8 cellular contexts compared by ENCODE assay signal in genomic region chr4:48683784-48684666, GRCh38.
DNase-seq lines count a peak whose midpoint lies in the region; ATAC-seq, FAIRE-seq and TF ChIP-seq lines count a peak whose summit lies in the region.

No MANE protein-coding gene starts in this region.

- no peaks in the 10 kb centered on the region for H3K27me3 Mint-ChIP-seq in osteocyte (ENCODE audit: unreplicated experiment)

- TF ChIP-seq POLR2A in GM12878 (IDR thresholded peaks at IDR 0.05; ENCODE audit: low read depth, low read length) = no peak

- H3K27ac Mint-ChIP-seq in osteocyte (ENCODE audit: unreplicated experiment) = no peak overlapping the region

- RAD21 ChIA-PET in GM12878 (lab: Charles Lee; ENCODE audit: unreplicated experiment) = interaction anchor here (0.6 to 1.1 kb wide), 3 partner anchors 14 to 153 kb away, joined by 3 to 6 read pairs (median 5); no protein-coding TSS in a partner anchor

- no peak overlapping the region for H3K27ac ChIP-seq in GM12878 (ENCODE audit: control insufficient read depth, insufficient read depth)
- H3K27ac ChIP-seq in foreskin keratinocyte = no peak overlapping the region

- H3K4me3 ChIP-seq in GM12878 = no peak overlapping the region

- H3K4me1 ChIP-seq in GM12878 (ENCODE audit: control insufficient read depth, insufficient read depth, low read length) = peaks cover 13% of the 10 kb centered on the region
- H3K4me1 ChIP-seq in foreskin keratinocyte = no peaks in the 10 kb centered on the region

- WGBS in GM12878 (ENCODE audit: insufficient coverage, insufficient replicate concordance, low lambda C conversion rate, missing lambda C conversion rate) = 0% methylated on average over 1 of the region's 1 CpG

- POLR2A ChIA-PET in GM12878 (lab: Charles Lee) = no interaction called here

- peaks cover 19% of the 10 kb centered on the region for H3K79me2 ChIP-seq in GM12878 (ENCODE audit: control insufficient read depth, insufficient read depth, low read length)

- no peaks in the 10 kb centered on the region for H3K9me3 ChIP-seq in GM12878 (replicated peaks; ENCODE audit: control insufficient read depth, insufficient read depth, low read length)

- BruUV-seq in GM12878 (replicated peaks; lab: Mats Ljungman, UMichigan) = no TSS peak

- 0 out of 2 replicates have a peak overlapping the region, but pooled peaks have one; percentile 17 for H3K4me2 ChIP-seq in GM12878 (ENCODE audit: control insufficient read depth, insufficient read depth)

- no peak for DNase-seq in GM12878 (ENCODE audit: low read depth, low spot score)
- no peak for DNase-seq in hippocampal formation (lab: John Stamatoyannopoulos, UW)
- no peak for DNase-seq in osteocyte (ENCODE audit: extremely low spot score, unreplicated experiment)
- no peak for DNase-seq in foreskin keratinocyte
- DNase-seq in stimulated activated CD4-positive, alpha-beta T cell treated with anti-CD3 and anti-CD28 coated beads, Interleukin-4, amount 100 ng/mL, for 4 hours = no peak

- H3K36me3 ChIP-seq in GM12878 (ENCODE audit: control insufficient read depth in 2 of 2, insufficient read depth in 2 of 2, low read length in 1 of 2) = 0 out of 4 replicates have a peak, but pooled peaks cover 0 to 3% of the 10 kb centered on the region in 2 experiments

- no peaks in the 10 kb centered on the region for H4K20me1 ChIP-seq in GM12878 (ENCODE audit: control insufficient read depth, insufficient read depth)

- H3K9ac ChIP-seq in GM12878 (ENCODE audit: control insufficient read depth, insufficient read depth, low read length) = no peak overlapping the region

- intact Hi-C loops in GM12878 (cut with micrococcal nuclease; ENCODE audit: unreplicated experiment) = loop anchor here (5.0 kb wide), 2 partner anchors 93 to 223 kb away; partner anchors contain the start of gene OCIAD2

- CTCF ChIA-PET in GM12878 (lab: Yijun Ruan, JAX) = interaction anchor here (0.9 to 1.8 kb wide), 3 partner anchors 49 to 261 kb away, joined by 3 to 9 read pairs (median 4); no protein-coding TSS in a partner anchor

- no peak for TF ChIP-seq CTCF in GM12878 (IDR thresholded peaks at IDR 0.05 in 2 of 3, conservative IDR thresholded peaks at IDR 0.05 in 1 of 3; ENCODE audit: control insufficient read depth in 2 of 3, extremely low read depth in 1 of 3, insufficient read depth in 1 of 3, low read depth in 3 of 3, low read length in 3 of 3)
- no peak for TF ChIP-seq CTCF in osteocyte (IDR thresholded peaks at IDR 0.05)
- TF ChIP-seq CTCF in foreskin keratinocyte (conservative IDR thresholded peaks at IDR 0.05) = no peak

- H3K9me3 Mint-ChIP-seq in osteocyte (ENCODE audit: unreplicated experiment) = no peaks in the 10 kb centered on the region

- SMC1A ChIA-PET in GM12878 (lab: Charles Lee; ENCODE audit: uncharacterized antibody, unreplicated experiment) = interaction anchor here (1.0 to 1.3 kb wide), 3 partner anchors 9 to 48 kb away, joined by 3 to 8 read pairs (median 3); no protein-coding TSS in a partner anchor

- H3K27me3 ChIP-seq in GM12878 (replicated peaks in 1 of 2; ENCODE audit: control insufficient read depth in 2 of 2, insufficient read depth in 2 of 2, low read length in 1 of 2) (no peaks in the 10 kb centered on the region), foreskin keratinocyte (no peaks in the 10 kb centered on the region)

- TF ChIP-seq RAD21 in GM12878 (IDR thresholded peaks at IDR 0.05; ENCODE audit: insufficient read depth, low read depth, low read length) = no peak

- no peak for FAIRE-seq in GM12878 (lab: Jason Lieb, UNC)

- H3K4me3 Mint-ChIP-seq in osteocyte (ENCODE audit: unreplicated experiment) = no peak overlapping the region

- no peak for TF ChIP-seq EP300 in GM12878 (IDR thresholded peaks at IDR 0.05; ENCODE audit: borderline replicate concordance in 1 of 2, control insufficient read depth in 1 of 2, low read depth in 2 of 2, low read length in 2 of 2)

- H2AFZ ChIP-seq in GM12878 (ENCODE audit: control insufficient read depth, low read depth, low read length) = no peak overlapping the region

- peaks cover 18% of the 10 kb centered on the region for H3K4me1 Mint-ChIP-seq in osteocyte (ENCODE audit: unreplicated experiment)

- in situ Hi-C loops in GM12878 (cut with MboI) = no loop called here

- peaks cover 5% of the 10 kb centered on the region for H3K36me3 Mint-ChIP-seq in osteocyte (ENCODE audit: unreplicated experiment)

- ATAC-seq in GM18502 (IDR thresholded peaks at IDR 0.05; ENCODE audit: poor library complexity, unreplicated experiment) (peak; percentile 91), GM21515 (IDR thresholded peaks at IDR 0.05; ENCODE audit: unreplicated experiment) (peak; percentile 65), HG03442 (IDR thresholded peaks at IDR 0.05; ENCODE audit: unreplicated experiment) (peak; percentile 87), GM12878 (peak; percentile 86), foreskin keratinocyte (no peak)

TF ChIP-seq in GM12878, 131 proteins besides CTCF, POLR2A, EP300 and RAD21:
- TF ChIP-seq RUNX3 (IDR thresholded peaks at IDR 0.05; ENCODE audit: low read length) = 0 out of 2 replicates have a peak, but pooled peaks have one; percentile 8
- TF ChIP-seq PKNOX1 (IDR thresholded peaks at IDR 0.05) = peak; percentile 19; the same call in 1 of the 2 replicates
- TF ChIP-seq E4F1 (IDR thresholded peaks at IDR 0.05; ENCODE audit: borderline replicate concordance, partially characterized antibody) = no peak
- no peak for TF ChIP-seq BCLAF1 (IDR thresholded peaks at IDR 0.05)
- TF ChIP-seq SPI1 (IDR thresholded peaks at IDR 0.05; ENCODE audit: borderline replicate concordance, insufficient read depth, low read depth, low read length) = peak; percentile 51
